In the genomic region with DNA sequence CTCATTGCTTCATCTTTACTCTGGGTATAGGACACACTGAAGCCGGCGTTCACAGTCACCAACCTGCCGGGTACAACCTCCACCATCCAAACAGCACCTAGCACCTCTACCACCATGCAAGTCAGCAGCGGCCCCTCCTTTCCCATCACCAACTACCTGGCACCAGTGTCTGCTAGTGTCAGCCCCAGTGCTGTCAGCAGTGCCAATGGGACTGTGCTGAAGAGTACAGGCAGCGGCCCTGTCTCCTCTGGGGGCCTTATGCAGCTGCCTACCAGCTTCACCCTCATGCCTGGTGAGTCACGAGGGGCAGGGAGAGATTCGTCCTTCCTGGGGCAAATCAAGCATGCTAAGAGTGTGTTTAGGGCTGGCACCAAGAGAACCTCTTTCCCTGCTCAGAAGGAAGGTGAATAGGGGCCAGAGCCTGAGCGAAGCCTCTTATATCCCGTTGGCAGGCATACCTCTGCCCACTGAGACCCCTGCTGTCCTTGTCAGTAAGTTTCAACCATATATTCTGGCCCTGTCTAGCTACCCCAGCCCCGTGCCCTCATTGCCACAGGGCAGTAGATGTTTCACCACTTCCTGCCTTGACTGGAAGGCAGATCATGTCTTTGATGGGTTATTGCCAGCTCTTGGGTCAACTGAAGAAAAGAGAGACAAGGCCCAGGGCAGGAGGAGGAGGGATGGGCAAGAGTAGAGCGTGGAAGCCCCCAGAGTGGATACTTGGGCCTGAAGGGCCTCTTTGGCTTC, we compare ENCODE assay signal across 14 cellular contexts. TPM values are rescaled to one million over a fixed set of nuclear protein-coding genes. Genes with fewer than 3 reads are reported as not detected.
A peak's percentile ranks its signal among the peaks of the same experiment; 100 is the strongest.
DNase-seq lines count a peak whose midpoint lies in the region; ATAC-seq and TF ChIP-seq lines count a peak whose summit lies in the region.
"Had no signal": no experiment of that assay in that cellular context is flagged by ENCODE, and none has a peak within 500 bp of the region (broad histone marks: within the 10 kb centered on the region; RNA-seq: fewer than 3 reads in every experiment).

No MANE protein-coding gene starts in this region.

- H3K9me3 ChIP-seq in muscle layer of colon (ENCODE audit: low read length) (no peaks in the 10 kb centered on the region), subcutaneous abdominal adipose tissue (ENCODE audit: control insufficient read depth in 5 of 5, low read length in 5 of 5) (no peaks in the 10 kb centered on the region)
- H3K9me3 ChIP-seq: SK-N-SH had no signal

- H3K27ac Mint-ChIP-seq in activated CD8-positive, alpha-beta memory T cell treated with anti-CD3 and anti-CD28 coated beads, Interleukin-2, amount 10 ng/mL, durations not matched to agents 7 days and 5 days = peak overlapping the region; percentile 85
- H3K27ac Mint-ChIP-seq in activated naive CD8-positive, alpha-beta T cell treated with anti-CD3 and anti-CD28 coated beads for 36 hours = peak overlapping the region; percentile 92

- no peak overlapping the region for H3K9ac ChIP-seq in muscle layer of colon (ENCODE audit: low read length)
- peak overlapping the region in 1 of 5 donors; percentile 85 for H3K9ac ChIP-seq in subcutaneous abdominal adipose tissue (ENCODE audit: low read length in 5 of 5)

- TF ChIP-seq CTCF in foreskin keratinocyte (conservative IDR thresholded peaks at IDR 0.05) = no peak

- no peaks in the 10 kb centered on the region for H3K27me3 ChIP-seq in muscle layer of colon (ENCODE audit: control insufficient read depth in 1 of 2, insufficient read depth in 2 of 2, low read length in 2 of 2)
- no peaks in the 10 kb centered on the region for H3K27me3 ChIP-seq in subcutaneous abdominal adipose tissue (ENCODE audit: control insufficient read depth in 5 of 5, insufficient read depth in 4 of 5, low read length in 5 of 5)
- no peaks in the 10 kb centered on the region for H3K27me3 ChIP-seq in foreskin keratinocyte

- no peak overlapping the region for H3K4me3 ChIP-seq in muscle layer of colon (ENCODE audit: low read depth in 1 of 2, low read length in 2 of 2)
- H3K4me3 ChIP-seq in subcutaneous abdominal adipose tissue (ENCODE audit: low read depth in 1 of 5, low read length in 5 of 5) = no peak overlapping the region

- DNase-seq in activated CD8-positive, alpha-beta memory T cell treated with anti-CD3 and anti-CD28 coated beads, Interleukin-2, amount 10 ng/mL, durations not matched to agents 7 days and 5 days = no peak
- DNase-seq in activated CD8-positive, alpha-beta memory T cell treated with anti-CD3 and anti-CD28 coated beads, Interleukin-2, amount 50 U/mL, for 48 hours = no peak
- DNase-seq in activated naive CD8-positive, alpha-beta T cell treated with anti-CD3 and anti-CD28 coated beads for 36 hours = no peak
- DNase-seq in globus pallidus (ENCODE audit: low spot score) (no peak), foreskin keratinocyte (no peak)
- DNase-seq: GOT3; left ventricle myocardium superior; NCI-H1092 treated with DMSO at 0.1 percent for 48 hours; NCI-H82; SK-N-SH; stimulated activated CD4-positive, alpha-beta T cell treated with anti-CD3 and anti-CD28 coated beads, Interleukin-12 subunit alpha, Interleukin-12 subunit beta, amount 100 ng/mL, for 4 hours had no signal

- H3K4me1 ChIP-seq in muscle layer of colon (ENCODE audit: insufficient read depth, low read length) (peaks cover 33% of the 10 kb centered on the region), subcutaneous abdominal adipose tissue (ENCODE audit: control insufficient read depth in 5 of 5, insufficient read depth in 5 of 5, low read length in 5 of 5) (peaks cover 10 to 44% (median 35%) of the 10 kb centered on the region in 5 donors), foreskin keratinocyte (peaks cover 17% of the 10 kb centered on the region)

- peak overlapping the region; percentile 99 for H3K27ac ChIP-seq in muscle layer of colon (ENCODE audit: low read depth, low read length)
- peak overlapping the region; percentile 92 for H3K27ac ChIP-seq in subcutaneous abdominal adipose tissue (ENCODE audit: low read depth, low read length)
- no peak overlapping the region for H3K27ac ChIP-seq in foreskin keratinocyte

- H3K36me3 Mint-ChIP-seq in activated CD8-positive, alpha-beta memory T cell treated with anti-CD3 and anti-CD28 coated beads, Interleukin-2, amount 10 ng/mL, durations not matched to agents 7 days and 5 days = peaks cover 38% of the 10 kb centered on the region
- H3K36me3 Mint-ChIP-seq in activated naive CD8-positive, alpha-beta T cell treated with anti-CD3 and anti-CD28 coated beads for 36 hours = peaks cover 22% of the 10 kb centered on the region

- H3K27me3 Mint-ChIP-seq in activated CD8-positive, alpha-beta memory T cell treated with anti-CD3 and anti-CD28 coated beads, Interleukin-2, amount 10 ng/mL, durations not matched to agents 7 days and 5 days = no peaks in the 10 kb centered on the region
- peaks cover 2% of the 10 kb centered on the region for H3K27me3 Mint-ChIP-seq in activated naive CD8-positive, alpha-beta T cell treated with anti-CD3 and anti-CD28 coated beads for 36 hours

- no peak for ATAC-seq in activated CD8-positive, alpha-beta memory T cell treated with anti-CD3 and anti-CD28 coated beads, Interleukin-2, amount 10 ng/mL, durations not matched to agents 7 days and 5 days
- ATAC-seq in HG02623 (IDR thresholded peaks at IDR 0.05; ENCODE audit: unreplicated experiment) (no peak), foreskin keratinocyte (no peak)
- ATAC-seq: left ventricle myocardium superior had no signal

- H3K9me3 Mint-ChIP-seq in activated CD8-positive, alpha-beta memory T cell treated with anti-CD3 and anti-CD28 coated beads, Interleukin-2, amount 10 ng/mL, durations not matched to agents 7 days and 5 days (ENCODE audit: low read depth) = no peaks in the 10 kb centered on the region
- no peaks in the 10 kb centered on the region for H3K9me3 Mint-ChIP-seq in activated naive CD8-positive, alpha-beta T cell treated with anti-CD3 and anti-CD28 coated beads for 36 hours

- peaks cover 44% of the 10 kb centered on the region for H3K4me1 Mint-ChIP-seq in activated CD8-positive, alpha-beta memory T cell treated with anti-CD3 and anti-CD28 coated beads, Interleukin-2, amount 10 ng/mL, durations not matched to agents 7 days and 5 days
- peaks cover 32% of the 10 kb centered on the region for H3K4me1 Mint-ChIP-seq in activated naive CD8-positive, alpha-beta T cell treated with anti-CD3 and anti-CD28 coated beads for 36 hours

- H3K36me3 ChIP-seq in muscle layer of colon (ENCODE audit: insufficient read depth, low read length) = peaks cover 57% of the 10 kb centered on the region
- H3K36me3 ChIP-seq in subcutaneous abdominal adipose tissue (ENCODE audit: control insufficient read depth in 5 of 5, insufficient read depth in 5 of 5, low read length in 5 of 5) = peaks cover 0 to 40% (median 36%) of the 10 kb centered on the region in 5 donors

- no peak overlapping the region for H3K4me3 Mint-ChIP-seq in activated CD8-positive, alpha-beta memory T cell treated with anti-CD3 and anti-CD28 coated beads, Interleukin-2, amount 10 ng/mL, durations not matched to agents 7 days and 5 days
- no peak overlapping the region for H3K4me3 Mint-ChIP-seq in activated naive CD8-positive, alpha-beta T cell treated with anti-CD3 and anti-CD28 coated beads for 36 hours

- CTCF ChIA-PET in activated CD8-positive, alpha-beta memory T cell treated with anti-CD3 and anti-CD28 coated beads, Interleukin-2, amount 10 ng/mL, durations not matched to agents 7 days and 5 days (lab: Charles Lee) = interaction anchor here (1.3 to 2.0 kb wide), 3 partner anchors 48 to 222 kb away, joined by 5 to 11 read pairs (median 8); a partner anchor contains a TSS

RNA-seq across cellular contexts. Expression of a gene that starts 4.8 kb away (rescaled TPM):
- total RNA-seq in activated CD8-positive, alpha-beta memory T cell treated with anti-CD3 and anti-CD28 coated beads, Interleukin-2, amount 10 ng/mL, durations not matched to agents 7 days and 5 days = 10 to 100 TPM; 45.0 to 53.2 TPM
- 10 to 100 TPM; 49.1 to 49.9 TPM for total RNA-seq in activated naive CD8-positive, alpha-beta T cell treated with anti-CD3 and anti-CD28 coated beads for 36 hours
- total RNA-seq in foreskin keratinocyte = 29.1 and 30.0 TPM in 2 replicates
- 24.4 and 27.4 TPM in 2 replicates for polyA plus RNA-seq in foreskin keratinocyte

RNA-seq across cellular contexts. Expression of a gene that starts 6.1 kb away (rescaled TPM):
- 10 to 100 TPM; 49.9 to 71.3 TPM for total RNA-seq in activated CD8-positive, alpha-beta memory T cell treated with anti-CD3 and anti-CD28 coated beads, Interleukin-2, amount 10 ng/mL, durations not matched to agents 7 days and 5 days
- 10 to 100 TPM; 31.3 to 31.5 TPM for total RNA-seq in activated naive CD8-positive, alpha-beta T cell treated with anti-CD3 and anti-CD28 coated beads for 36 hours
- total RNA-seq in foreskin keratinocyte = 39.4 and 46.7 TPM in 2 replicates
- 32.3 and 33.7 TPM in 2 replicates for polyA plus RNA-seq in foreskin keratinocyte

RNA-seq across cellular contexts. Expression of a gene that starts 53.4 kb away (rescaled TPM):
- 10 to 100 TPM; 54.0 to 60.0 TPM for total RNA-seq in activated CD8-positive, alpha-beta memory T cell treated with anti-CD3 and anti-CD28 coated beads, Interleukin-2, amount 10 ng/mL, durations not matched to agents 7 days and 5 days
- 10 to 100 TPM; 55.8 to 56.1 TPM for total RNA-seq in activated naive CD8-positive, alpha-beta T cell treated with anti-CD3 and anti-CD28 coated beads for 36 hours
- total RNA-seq in foreskin keratinocyte = 82.3 and 89.4 TPM in 2 replicates
- 147 and 170 TPM in 2 replicates for polyA plus RNA-seq in foreskin keratinocyte
